22 cellular contexts compared by ENCODE assay signal in genomic region chr3:12141350-12141749, GRCh38. TPM values are rescaled to one million over a fixed set of nuclear protein-coding genes. Genes with fewer than 3 reads are reported as not detected.
"Had no signal": no experiment of that assay in that cellular context is flagged by ENCODE, and none has a peak within 500 bp of the region (broad histone marks: within the 10 kb centered on the region; RNA-seq: fewer than 3 reads in every experiment).

No MANE protein-coding gene starts in this region.

- H3K36me3 ChIP-seq: cardiac muscle cell, heart left ventricle, prostate gland, upper lobe of right lung had no signal

- H3K4me1 ChIP-seq: body of pancreas, prostate gland had no signal

- ATAC-seq: activated CD8-positive, alpha-beta memory T cell treated with anti-CD3 and anti-CD28 coated beads, Interleukin-2, amount 10 ng/mL, durations not matched to agents 7 days and 5 days; activated CD8-positive, alpha-beta T cell treated with anti-CD3 and anti-CD28 coated beads for 36 hours; body of pancreas; heart left ventricle; natural killer cell treated with Interleukin-12 subunit alpha and Interleukin-12 subunit beta and Interleukin-15 and Interleukin-18, amount 100 ng/mL, for 72 hours; upper lobe of right lung had no signal

- FAIRE-seq: islet of Langerhans had no signal

- H3K27ac ChIP-seq: body of pancreas, cardiac muscle cell, epithelial cell of prostate, prostate gland, upper lobe of right lung, VCaP had no signal

- H3K4me3 ChIP-seq: body of pancreas, cardiac muscle cell, heart left ventricle, prostate gland, upper lobe of right lung had no signal

- H3K27me3 ChIP-seq: body of pancreas, cardiac muscle cell, heart left ventricle, upper lobe of right lung had no signal

- H3K9me3 ChIP-seq: body of pancreas, heart left ventricle, prostate gland, upper lobe of right lung had no signal

- DNase-seq: activated CD4-positive, alpha-beta T cell treated with anti-CD3 and anti-CD28 coated beads, Interleukin-2, amount 10 ng/mL, durations not matched to agents 7 days and 5 days; activated CD4-positive, CD25-positive, alpha-beta regulatory T cell treated with anti-CD3 and anti-CD28 coated beads, Interleukin-2, amount 50 U/mL, for 72 hours; activated CD8-positive, alpha-beta memory T cell treated with anti-CD3 and anti-CD28 coated beads, Interleukin-2, amount 10 ng/mL, durations not matched to agents 7 days and 5 days; activated CD8-positive, alpha-beta T cell treated with anti-CD3 and anti-CD28 coated beads for 36 hours; activated gamma-delta T cell; activated T-cell treated with anti-CD3 and anti-CD28 coated beads for 4 hours; anterior cingulate cortex; body of pancreas; cortex of kidney; endodermal cell; heart left ventricle; midbrain; stimulated activated CD4-positive, alpha-beta T cell treated with anti-CD3 and anti-CD28 coated beads, Interleukin-4, amount 100 ng/mL, for 1 hour; stimulated activated naive CD4-positive, alpha-beta T cell; upper lobe of right lung had no signal

RNA-seq across cellular contexts. Expression of gene TIMP4, which starts 17.4 kb away (rescaled TPM):
- total RNA-seq: activated CD4-positive, alpha-beta T cell treated with anti-CD3 and anti-CD28 coated beads, Interleukin-2, amount 10 ng/mL, durations not matched to agents 7 days and 5 days; activated CD8-positive, alpha-beta memory T cell treated with anti-CD3 and anti-CD28 coated beads, Interleukin-2, amount 10 ng/mL, durations not matched to agents 7 days and 5 days; activated CD8-positive, alpha-beta T cell treated with anti-CD3 and anti-CD28 coated beads for 36 hours; activated T-helper 1 cell treated with anti-CD3 and anti-CD28 coated beads, Interleukin-12 subunit alpha, Interleukin-12 subunit beta, Interleukin-2, Interleukin-4 antibody, amounts not matched to agents 30 ng/mL and 10 ng/mL and 1 ng/mL, durations not matched to agents 14 hours and 24 hours and 36 hours; cardiac muscle cell; natural killer cell treated with Interleukin-12 subunit alpha and Interleukin-12 subunit beta and Interleukin-15 and Interleukin-18, amount 100 ng/mL, for 72 hours had no signal
